Comparison of ENCODE assay signal across 1 cellular context in the genomic region with DNA sequence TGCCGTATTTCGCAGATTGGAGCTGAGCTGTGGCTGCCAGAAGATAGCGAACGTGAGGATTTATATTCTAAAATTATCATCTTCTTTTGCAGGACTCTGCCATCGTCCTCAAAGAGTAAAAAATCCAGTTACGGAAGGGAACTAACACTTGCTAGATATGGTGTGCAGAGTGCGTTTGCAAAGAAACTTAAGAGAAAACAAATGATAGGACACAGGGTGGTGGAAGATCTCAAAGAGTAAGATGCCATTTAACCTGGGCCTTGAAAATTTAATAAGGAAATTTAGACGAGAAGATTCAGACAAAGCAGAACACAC.
TF ChIP-seq lines count a peak whose summit lies in the region.

No MANE protein-coding gene starts in this region.

TF ChIP-seq in HepG2, 621 proteins besides CTCF, POLR2A, EP300 and RAD21 (continued from another document):
- TF ChIP-seq ZBTB7A (CRISPR knock-in tag; IDR thresholded peaks at IDR 0.05) (no peak), ZNF225 (CRISPR knock-in tag; IDR thresholded peaks at IDR 0.05) (no peak), ADNP (CRISPR knock-in tag; IDR thresholded peaks at IDR 0.05) (no peak)
